ENCODE assay signal across 12 cellular contexts in genomic region chr2:20551231-20551944, GRCh38.
DNase-seq lines count a peak whose midpoint lies in the region; ATAC-seq and TF ChIP-seq lines count a peak whose summit lies in the region.
"Had no signal": no experiment of that assay in that cellular context is flagged by ENCODE, and none has a peak within 500 bp of the region (broad histone marks: within the 10 kb centered on the region; RNA-seq: fewer than 3 reads in every experiment).

No MANE protein-coding gene starts in this region.

- WGBS in heart left ventricle, 4 donors, result 50 to 61% (median 54%) methylated on average over 9 of the region's 9 CpGs

- H3K9me3 ChIP-seq in heart left ventricle, result no peaks in the 10 kb centered on the region
- H3K9me3 ChIP-seq: HAP-1 had no signal

- H3K4me1 ChIP-seq in heart left ventricle, result peaks cover 0 to 7% (median 0%) of the 10 kb centered on the region in 12 donors

- H3K36me3 ChIP-seq in heart left ventricle, result no peaks in the 10 kb centered on the region
- H3K36me3 ChIP-seq: HAP-1 had no signal

- H3K27ac ChIP-seq in heart left ventricle, result no peak overlapping the region
- H3K27ac ChIP-seq: SK-N-MC had no signal

- no peak overlapping the region for H3K4me3 ChIP-seq in heart left ventricle
- H3K4me3 ChIP-seq: HAP-1, SK-N-MC had no signal

- intact Hi-C loops in heart left ventricle (cut with DNase I) (no loop called here), cardiac septum (cut with DNase I) (no loop called here)

- no peak for TF ChIP-seq POLR2A in heart left ventricle (IDR thresholded peaks at IDR 0.05)

- DNase-seq in heart left ventricle (peak in 2 of 5 donors; percentile 11 to 70), cardiac septum (ENCODE audit: low spot score) (no peak), globus pallidus (ENCODE audit: low spot score) (peak; percentile 76), occipital lobe (lab: John Stamatoyannopoulos, UW) (peak; percentile 15), activated gamma-delta T cell (lab: John Stamatoyannopoulos, UW) (no peak), NCI-H526 (lab: John Stamatoyannopoulos, UW) (no peak), NCI-H345 treated with DMSO at 0.1 percent for 48 hours (lab: John Stamatoyannopoulos, UW; ENCODE audit: unreplicated experiment) (no peak)
- DNase-seq: activated T-cell treated with anti-CD3 and anti-CD28 coated beads, Interleukin-2, amount 50 U/mL, for 1 hour; NCI-H1417 treated with DMSO at 0.1 percent for 48 hours had no signal

- TF ChIP-seq CTCF in heart left ventricle (IDR thresholded peaks at IDR 0.05), result no peak

- ATAC-seq in heart left ventricle (peak; percentile 79 to 91 (median 82)), GM21528 (IDR thresholded peaks at IDR 0.05; ENCODE audit: low FRiP score, unreplicated experiment) (no peak)

- H3K27me3 ChIP-seq in heart left ventricle, result no peaks in the 10 kb centered on the region

Comparison
In these comparisons a context has a peak if more than half of its experiments do, and no peak if none do; other contexts are left out.
1. DNase-seq: peak in globus pallidus (single experiment) and occipital lobe (single experiment); none in cardiac septum (single experiment), activated gamma-delta T cell (single experiment), NCI-H526 (0 of 2) and NCI-H345 treated with DMSO at 0.1 percent for 48 hours (single experiment).